In genomic region chr1:156937883-156938282, GRCh38 we compare ENCODE assay signal across 19 cellular contexts. TPM values are rescaled to one million over a fixed set of nuclear protein-coding genes. Genes with fewer than 3 reads are reported as not detected.
"Had no signal": no experiment of that assay in that cellular context is flagged by ENCODE, and none has a peak within 500 bp of the region (broad histone marks: within the 10 kb centered on the region; RNA-seq: fewer than 3 reads in every experiment).

No MANE protein-coding gene starts in this region.

- H3K27ac Mint-ChIP-seq: stimulated activated effector memory CD8-positive, alpha-beta T cell treated with anti-CD3 and anti-CD28 coated beads, Interleukin-12 subunit alpha, Interleukin-12 subunit beta, amount 100 ng/mL, for 72 hours; type B pancreatic cell had no signal

- ATAC-seq: esophagus mucosa; gastrocnemius medialis; left ventricle myocardium superior; naive thymus-derived CD8-positive, alpha-beta T cell; sciatic nerve; stimulated activated effector memory CD8-positive, alpha-beta T cell treated with anti-CD3 and anti-CD28 coated beads, Interleukin-12 subunit alpha, Interleukin-12 subunit beta, amount 100 ng/mL, for 72 hours had no signal

- H3K9me3 Mint-ChIP-seq: naive thymus-derived CD8-positive, alpha-beta T cell; stimulated activated effector memory CD8-positive, alpha-beta T cell treated with anti-CD3 and anti-CD28 coated beads, Interleukin-12 subunit alpha, Interleukin-12 subunit beta, amount 100 ng/mL, for 72 hours; type B pancreatic cell had no signal

- DNase-seq: dorsolateral prefrontal cortex; effector CD4-positive, alpha-beta T cell; foreskin fibroblast; gastrocnemius medialis; left ventricle myocardium superior; lower lobe of right lung; naive thymus-derived CD8-positive, alpha-beta T cell; stimulated activated CD4-positive, alpha-beta T cell treated with anti-CD3 and anti-CD28 coated beads, Interleukin-2, amount 100 ng/mL, for 24 hours; stimulated activated CD4-positive, alpha-beta T cell treated with anti-CD3 and anti-CD28 coated beads, Interleukin-4, amount 100 ng/mL, for 24 hours; stimulated activated naive CD4-positive, alpha-beta T cell treated with Interleukin-2 at 50 U/mL for 16 hours; stomach; thyroid gland had no signal

- H3K36me3 Mint-ChIP-seq: stimulated activated effector memory CD8-positive, alpha-beta T cell treated with anti-CD3 and anti-CD28 coated beads, Interleukin-12 subunit alpha, Interleukin-12 subunit beta, amount 100 ng/mL, for 72 hours had no signal

- H3K4me3 Mint-ChIP-seq: naive thymus-derived CD8-positive, alpha-beta T cell; stimulated activated effector memory CD8-positive, alpha-beta T cell treated with anti-CD3 and anti-CD28 coated beads, Interleukin-12 subunit alpha, Interleukin-12 subunit beta, amount 100 ng/mL, for 72 hours; type B pancreatic cell had no signal

- H3K4me1 Mint-ChIP-seq: stimulated activated effector memory CD8-positive, alpha-beta T cell treated with anti-CD3 and anti-CD28 coated beads, Interleukin-12 subunit alpha, Interleukin-12 subunit beta, amount 100 ng/mL, for 72 hours had no signal

RNA-seq across cellular contexts. Expression of gene LRRC71, which starts 17.5 kb away (rescaled TPM):
- total RNA-seq: esophagus mucosa; gastrocnemius medialis; myocyte; naive thymus-derived CD8-positive, alpha-beta T cell; right atrium auricular region; smooth muscle cell; thyroid gland had no signal
